In genomic region chr22:31489632-31490495, GRCh38 we compare ENCODE assay signal across 1 cellular context.
TF ChIP-seq lines count a peak whose summit lies in the region.

Gene EIF4ENIF1 (minus strand): TSS chr22:31489842. CDS start chr22:31488718, 1,124 bp downstream.

TF ChIP-seq in K562, 482 proteins besides CTCF, POLR2A, EP300 and RAD21 (continued from another document):
- no peak for TF ChIP-seq TSHZ1 (CRISPR knock-in tag; IDR thresholded peaks at IDR 0.05)
- TF ChIP-seq EGR1 (conservative IDR thresholded peaks at IDR 0.05), result peak; percentile 33
- TF ChIP-seq KDM2B (CRISPR knock-in tag; IDR thresholded peaks at IDR 0.05), result no peak
- no peak for TF ChIP-seq ERF (CRISPR knock-in tag; IDR thresholded peaks at IDR 0.05)
- peak; percentile 90 for TF ChIP-seq ZNF407 (IDR thresholded peaks at IDR 0.05; ENCODE audit: low read depth)
- TF ChIP-seq DLX4 (CRISPR knock-in tag; IDR thresholded peaks at IDR 0.05), result no peak
- TF ChIP-seq RB1 (IDR thresholded peaks at IDR 0.05; ENCODE audit: low read depth), result peak; percentile 92
- peak; percentile 89 for TF ChIP-seq TARDBP (IDR thresholded peaks at IDR 0.05)
- TF ChIP-seq NFIC (IDR thresholded peaks at IDR 0.05), result peak; percentile 29; the same call in 1 of the 2 replicates
- peak; percentile 94 for TF ChIP-seq FIP1L1 (IDR thresholded peaks at IDR 0.05; ENCODE audit: low read depth, low read length, poor library complexity, severe bottlenecking)
- TF ChIP-seq SMAD4 (CRISPR knock-in tag; conservative IDR thresholded peaks at IDR 0.05), result peak; percentile 38; the same call in 1 of the 2 replicates
